In the genomic region with DNA sequence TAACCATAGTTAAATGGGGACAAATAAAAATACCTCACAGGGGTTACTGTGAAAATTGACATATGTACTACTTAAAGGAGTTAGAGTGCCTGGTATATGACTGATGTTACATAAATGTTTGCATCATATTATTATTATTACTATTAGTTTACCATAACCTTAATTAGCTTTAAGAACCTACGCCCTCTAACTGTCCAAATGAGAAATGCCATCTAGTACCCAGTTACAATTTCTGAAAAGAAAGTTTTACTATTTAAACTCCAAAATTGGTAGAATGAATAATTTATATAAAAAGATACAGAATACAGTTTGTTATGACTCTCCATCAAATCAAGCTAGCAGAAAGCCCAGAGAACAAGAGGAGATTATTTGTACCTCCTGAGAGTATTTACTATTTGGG, we compare ENCODE assay signal across 32 cellular contexts.
"Had no signal": no experiment of that assay in that cellular context is flagged by ENCODE, and none has a peak within 500 bp of the region (broad histone marks: within the 10 kb centered on the region; RNA-seq: fewer than 3 reads in every experiment).

No MANE protein-coding gene starts in this region.

- H3K4me3 Mint-ChIP-seq: activated CD4-positive, alpha-beta memory T cell treated with anti-CD3 and anti-CD28 coated beads, Interleukin-2, amount 10 ng/mL, durations not matched to agents 7 days and 5 days; activated CD8-positive, alpha-beta memory T cell treated with anti-CD3 and anti-CD28 coated beads, Interleukin-2, amount 10 ng/mL, durations not matched to agents 7 days and 5 days; activated naive CD8-positive, alpha-beta T cell treated with anti-CD3 and anti-CD28 coated beads for 36 hours; central memory CD8-positive, alpha-beta T cell had no signal

- H3K9ac ChIP-seq: KMS-11 had no signal

- H3K27me3 Mint-ChIP-seq: activated CD4-positive, alpha-beta memory T cell treated with anti-CD3 and anti-CD28 coated beads, Interleukin-2, amount 10 ng/mL, durations not matched to agents 7 days and 5 days; activated CD8-positive, alpha-beta memory T cell treated with anti-CD3 and anti-CD28 coated beads, Interleukin-2, amount 10 ng/mL, durations not matched to agents 7 days and 5 days; activated naive CD8-positive, alpha-beta T cell treated with anti-CD3 and anti-CD28 coated beads for 36 hours; central memory CD8-positive, alpha-beta T cell had no signal

- H3K27ac ChIP-seq: cardiac muscle cell, KMS-11, WERI-Rb-1 had no signal

- H3K4me3 ChIP-seq: cardiac muscle cell had no signal

- DNase-seq: activated CD4-positive, alpha-beta memory T cell treated with anti-CD3 and anti-CD28 coated beads, Interleukin-2, amount 10 ng/mL, durations not matched to agents 7 days and 5 days; activated CD4-positive, alpha-beta T cell treated with anti-CD3 and anti-CD28 coated beads for 1 hour; activated CD4-positive, alpha-beta T cell treated with anti-CD3 and anti-CD28 coated beads for 48 hours; activated CD4-positive, CD25-positive, alpha-beta regulatory T cell; activated CD8-positive, alpha-beta memory T cell treated with anti-CD3 and anti-CD28 coated beads for 24 hours; activated CD8-positive, alpha-beta memory T cell treated with anti-CD3 and anti-CD28 coated beads, Interleukin-2, amount 10 ng/mL, durations not matched to agents 7 days and 5 days; activated CD8-positive, alpha-beta memory T cell treated with anti-CD3 and anti-CD28 coated beads, Interleukin-2, amount 50 U/mL, for 48 hours; activated effector memory CD4-positive, alpha-beta T cell treated with anti-CD3 and anti-CD28 coated beads, Interleukin-2, amount 50 U/mL, for 16 hours; activated naive CD4-positive, alpha-beta T cell; activated naive CD4-positive, alpha-beta T cell treated with anti-CD3 and anti-CD28 coated beads, Interleukin-2, amount 50 U/mL, for 16 hours; activated naive CD8-positive, alpha-beta T cell treated with anti-CD3 and anti-CD28 coated beads for 36 hours; activated T-cell treated with anti-CD3 and anti-CD28 coated beads, Interleukin-2, amount 50 U/mL, for 48 hours; amniotic stem cell; aorta; NCI-H1092 treated with DMSO at 0.1 percent for 48 hours; NCI-H1417; NCI-H146; NCI-H187; NCI-H2029 treated with DMSO at 0.1 percent for 48 hours; NCI-H2107; NCI-H2171; NCI-H2227 treated with DMSO at 0.1 percent for 48 hours; NCI-H446 treated with DMSO at 0.1 percent for 48 hours; NCI-H524; NK-92 treated with Interleukin-12 subunit alpha and Interleukin-12 subunit beta, amount 100 ng/mL, for 24 hours; SHP77 treated with DMSO at 0.1 percent for 48 hours; T1000; WERI-Rb-1 had no signal

- H3K27ac Mint-ChIP-seq: activated CD4-positive, alpha-beta memory T cell treated with anti-CD3 and anti-CD28 coated beads, Interleukin-2, amount 10 ng/mL, durations not matched to agents 7 days and 5 days; activated CD8-positive, alpha-beta memory T cell treated with anti-CD3 and anti-CD28 coated beads, Interleukin-2, amount 10 ng/mL, durations not matched to agents 7 days and 5 days; activated naive CD8-positive, alpha-beta T cell treated with anti-CD3 and anti-CD28 coated beads for 36 hours had no signal

- H3K36me3 Mint-ChIP-seq: activated CD8-positive, alpha-beta memory T cell treated with anti-CD3 and anti-CD28 coated beads, Interleukin-2, amount 10 ng/mL, durations not matched to agents 7 days and 5 days had no signal

- H3K36me3 ChIP-seq: cardiac muscle cell had no signal

- H3K4me2 ChIP-seq: KMS-11 had no signal

- H3K4me1 Mint-ChIP-seq: activated CD8-positive, alpha-beta memory T cell treated with anti-CD3 and anti-CD28 coated beads, Interleukin-2, amount 10 ng/mL, durations not matched to agents 7 days and 5 days; central memory CD8-positive, alpha-beta T cell had no signal

- H3K27me3 ChIP-seq: cardiac muscle cell had no signal

- ATAC-seq: activated CD8-positive, alpha-beta memory T cell treated with anti-CD3 and anti-CD28 coated beads, Interleukin-2, amount 10 ng/mL, durations not matched to agents 7 days and 5 days; Panc1 had no signal

- H3K9me3 Mint-ChIP-seq: activated CD4-positive, alpha-beta memory T cell treated with anti-CD3 and anti-CD28 coated beads, Interleukin-2, amount 10 ng/mL, durations not matched to agents 7 days and 5 days; activated naive CD8-positive, alpha-beta T cell treated with anti-CD3 and anti-CD28 coated beads for 36 hours; central memory CD8-positive, alpha-beta T cell had no signal
